Comparison of ENCODE assay signal across 1 cellular context in genomic region chr2:112818094-112818902, GRCh38.
TF ChIP-seq lines count a peak whose summit lies in the region.

No MANE protein-coding gene starts in this region.

TF ChIP-seq in HepG2, 621 proteins besides CTCF, POLR2A, EP300 and RAD21 (continued from another document and continues in another):
- no peak for TF ChIP-seq TFDP2 (CRISPR knock-in tag; IDR thresholded peaks at IDR 0.05)
- peak; percentile 56; the same call in 1 of the 2 replicates for TF ChIP-seq NFATC3 (CRISPR knock-in tag; IDR thresholded peaks at IDR 0.05)
- peak; percentile 87 for TF ChIP-seq CEBPG (CRISPR knock-in tag; IDR thresholded peaks at IDR 0.05)
- peak; percentile 49; the same call in 1 of the 2 replicates for TF ChIP-seq ZBTB42 (CRISPR knock-in tag; IDR thresholded peaks at IDR 0.05)
- TF ChIP-seq BRF2 (CRISPR knock-in tag; IDR thresholded peaks at IDR 0.05), result peak; percentile 61; the same call in 1 of the 2 replicates
- TF ChIP-seq SIN3A (IDR thresholded peaks at IDR 0.05; ENCODE audit: borderline replicate concordance, low read depth, low read length), result no peak
- no peak for TF ChIP-seq KDM2A (CRISPR knock-in tag; IDR thresholded peaks at IDR 0.05; ENCODE audit: borderline replicate concordance, low read depth)
- TF ChIP-seq IKZF5 (CRISPR knock-in tag; IDR thresholded peaks at IDR 0.05), result peak; percentile 99
- no peak for TF ChIP-seq ZNF451 (CRISPR knock-in tag; IDR thresholded peaks at IDR 0.05)
- no peak for TF ChIP-seq RELA (CRISPR knock-in tag; IDR thresholded peaks at IDR 0.05)
- TF ChIP-seq ESRRA (CRISPR knock-in tag; IDR thresholded peaks at IDR 0.05; ENCODE audit: low read depth), result peak; percentile 41; the same call in 1 of the 2 replicates
- TF ChIP-seq RNF219 (CRISPR knock-in tag; IDR thresholded peaks at IDR 0.05), result no peak
- peak; percentile 67; the same call in 1 of the 2 replicates for TF ChIP-seq DDIT3 (CRISPR knock-in tag; IDR thresholded peaks at IDR 0.05)
- TF ChIP-seq ZNF335 (CRISPR knock-in tag; IDR thresholded peaks at IDR 0.05), result no peak
- TF ChIP-seq MIER2 (CRISPR knock-in tag; IDR thresholded peaks at IDR 0.05), result peak; percentile 85
- no peak for TF ChIP-seq SRF (IDR thresholded peaks at IDR 0.05; ENCODE audit: low read depth, low read length)
- peak; percentile 80; the same call in 1 of the 2 replicates for TF ChIP-seq ZNF281 (CRISPR knock-in tag; IDR thresholded peaks at IDR 0.05; ENCODE audit: borderline replicate concordance)
- TF ChIP-seq MAX (IDR thresholded peaks at IDR 0.05), result peak; percentile 88
- no peak for TF ChIP-seq SNRNP70 (IDR thresholded peaks at IDR 0.05; ENCODE audit: low read depth, low read length)
- 0 out of 2 replicates have a peak, but pooled peaks have one; percentile 27 for TF ChIP-seq EEA1 (CRISPR knock-in tag; IDR thresholded peaks at IDR 0.05; ENCODE audit: borderline replicate concordance)
- peak; percentile 35; the same call in 1 of the 2 replicates for TF ChIP-seq ZNF3 (CRISPR knock-in tag; IDR thresholded peaks at IDR 0.05)
- no peak; the same call in 1 of the 2 replicates for TF ChIP-seq AHR (CRISPR knock-in tag; IDR thresholded peaks at IDR 0.05)
- peak; percentile 98 for TF ChIP-seq ZNF414 (CRISPR knock-in tag; IDR thresholded peaks at IDR 0.05)
- peak; percentile 74; the same call in 1 of the 2 replicates for TF ChIP-seq REPIN1 (CRISPR knock-in tag; IDR thresholded peaks at IDR 0.05; ENCODE audit: borderline replicate concordance, low read depth)
- TF ChIP-seq ZNF512 (CRISPR knock-in tag; IDR thresholded peaks at IDR 0.05), result no peak
- TF ChIP-seq FOXP4 (CRISPR knock-in tag; IDR thresholded peaks at IDR 0.05), result peak; percentile 100
- TF ChIP-seq TBX3 (IDR thresholded peaks at IDR 0.05; ENCODE audit: borderline replicate concordance), result peak; percentile 83
- no peak for TF ChIP-seq KLF13 (CRISPR knock-in tag; IDR thresholded peaks at IDR 0.05)
- TF ChIP-seq LRRFIP1 (CRISPR knock-in tag; conservative IDR thresholded peaks at IDR 0.05), result no peak
- TF ChIP-seq ZNF7 (CRISPR knock-in tag; IDR thresholded peaks at IDR 0.05), result no peak
- TF ChIP-seq THAP8 (CRISPR knock-in tag; IDR thresholded peaks at IDR 0.05; ENCODE audit: borderline replicate concordance), result no peak
- TF ChIP-seq TCF7L2 (IDR thresholded peaks at IDR 0.05; ENCODE audit: low read depth, low read length), result peak; percentile 93
- no peak for TF ChIP-seq ZNF263 (CRISPR knock-in tag; IDR thresholded peaks at IDR 0.05)
- peak; percentile 53 for TF ChIP-seq ZNF770 (CRISPR knock-in tag; IDR thresholded peaks at IDR 0.05)
- peak; percentile 99 for TF ChIP-seq NR2F1 (CRISPR knock-in tag; IDR thresholded peaks at IDR 0.05)
- TF ChIP-seq ZNF543 (CRISPR knock-in tag; IDR thresholded peaks at IDR 0.05), result peak; percentile 49; the same call in 1 of the 2 replicates
- no peak for TF ChIP-seq PBX3 (CRISPR knock-in tag; IDR thresholded peaks at IDR 0.05; ENCODE audit: borderline replicate concordance)
- TF ChIP-seq ZNF737 (CRISPR knock-in tag; IDR thresholded peaks at IDR 0.05; ENCODE audit: borderline replicate concordance), result no peak
- peak; percentile 74 for TF ChIP-seq ZNF124 (CRISPR knock-in tag; IDR thresholded peaks at IDR 0.05)
